8 cellular contexts compared by ENCODE assay signal in the genomic region with DNA sequence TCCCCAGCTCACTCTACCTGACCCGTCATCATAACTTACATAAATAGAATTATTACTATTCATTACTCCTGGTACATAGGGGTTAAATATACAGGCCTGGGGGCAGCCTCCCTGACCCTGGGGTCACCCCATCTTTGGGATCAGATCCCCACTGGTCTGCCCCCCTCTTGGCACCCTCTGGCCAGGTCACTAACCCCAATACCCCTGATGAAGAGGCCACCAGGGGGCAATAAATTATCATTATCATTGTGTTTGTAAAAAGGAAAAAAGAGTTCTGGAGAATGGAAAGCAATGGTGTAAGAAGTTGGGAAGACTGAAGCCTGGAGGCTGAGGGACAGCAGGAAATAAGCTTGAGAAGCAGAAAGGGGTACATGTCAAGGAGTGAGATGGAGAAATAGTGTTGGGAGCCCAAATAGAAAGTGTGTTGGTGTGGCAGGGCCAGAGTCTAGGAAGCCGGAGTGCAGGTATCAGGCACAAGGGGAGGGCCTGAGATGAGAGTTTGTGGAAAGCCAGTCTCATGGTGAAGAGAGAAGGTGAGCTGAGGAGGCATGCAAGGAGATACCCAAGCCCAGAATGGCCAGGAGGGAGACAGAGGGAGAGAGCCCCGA.
A peak's percentile ranks its signal among the peaks of the same experiment; 100 is the strongest.
DNase-seq lines count a peak whose midpoint lies in the region; ATAC-seq and TF ChIP-seq lines count a peak whose summit lies in the region.

No MANE protein-coding gene starts in this region.

- peaks cover 26% of the 10 kb centered on the region for H3K4me1 Mint-ChIP-seq in nephron

- H3F3A ChIP-seq in DOHH2 (ENCODE audit: control insufficient read depth, insufficient read depth) = peaks cover 14% of the 10 kb centered on the region
- peaks cover 10% of the 10 kb centered on the region; the same call in 1 of the 2 replicates for H3F3A ChIP-seq in Loucy (ENCODE audit: low read depth)

- no peaks in the 10 kb centered on the region for H3K9me2 ChIP-seq in DOHH2 (replicated peaks; ENCODE audit: control insufficient read depth, low read length)
- H3K9me2 ChIP-seq in Loucy (replicated peaks; ENCODE audit: low read depth, low read length) = no peaks in the 10 kb centered on the region

- H3K27ac Mint-ChIP-seq in nephron = peak overlapping the region in 2 of 3 experiments; percentile 6 to 21

- no peaks in the 10 kb centered on the region for H3K9me3 ChIP-seq in DOHH2 (ENCODE audit: control insufficient read depth, insufficient read depth, low read length)
- no peaks in the 10 kb centered on the region for H3K9me3 ChIP-seq in Loucy (ENCODE audit: insufficient read depth, low read depth, low read length)

- no peaks in the 10 kb centered on the region for H3K79me2 ChIP-seq in DOHH2 (ENCODE audit: control insufficient read depth, low read length)
- H3K79me2 ChIP-seq in Loucy (ENCODE audit: insufficient read depth, low read length) = 0 out of 2 replicates have a peak, but pooled peaks cover 4% of the 10 kb centered on the region

- no peaks in the 10 kb centered on the region for H3K9me3 Mint-ChIP-seq in nephron

- no peaks in the 10 kb centered on the region for H3K36me3 Mint-ChIP-seq in nephron (ENCODE audit: low read depth)

- no peak overlapping the region for H3K27ac ChIP-seq in DOHH2 (ENCODE audit: low read depth, low read length)

- H3K4me2 ChIP-seq in DOHH2 (ENCODE audit: low read length) (no peak overlapping the region), Loucy (ENCODE audit: low read depth, low read length, poor library complexity, severe bottlenecking) (no peak overlapping the region)

- H3K4me3 ChIP-seq in DOHH2 (ENCODE audit: low read length) (no peak overlapping the region), Loucy (ENCODE audit: low read length, poor library complexity, severe bottlenecking) (no peak overlapping the region), choroid plexus epithelial cell (ENCODE audit: low read depth, low read length) (no peak overlapping the region)

- peaks cover 3% of the 10 kb centered on the region for H3K27me3 Mint-ChIP-seq in nephron (ENCODE audit: low read depth)

- no peaks in the 10 kb centered on the region for H4K20me1 ChIP-seq in DOHH2 (ENCODE audit: control insufficient read depth, insufficient read depth, low read depth, low read length)
- no peaks in the 10 kb centered on the region for H4K20me1 ChIP-seq in Loucy (ENCODE audit: insufficient read depth, low read length, poor library complexity, severe bottlenecking)

- no peak overlapping the region for H3K9ac ChIP-seq in Loucy (ENCODE audit: low read depth, low read length, poor library complexity, severe bottlenecking)

- H3K27me3 ChIP-seq in DOHH2 (ENCODE audit: control insufficient read depth, low read length) = peaks cover 7% of the 10 kb centered on the region; the same call in 1 of the 2 replicates
- no peaks in the 10 kb centered on the region for H3K27me3 ChIP-seq in Loucy (ENCODE audit: insufficient read depth, low read length, poor library complexity, severe bottlenecking)

- H3K4me1 ChIP-seq in DOHH2 (ENCODE audit: control insufficient read depth, low read length) (peaks cover 25% of the 10 kb centered on the region), Loucy (ENCODE audit: insufficient read depth, low read length, poor library complexity, severe bottlenecking) (peaks cover 22% of the 10 kb centered on the region)

- DNase-seq in choroid plexus epithelial cell (ENCODE audit: low read depth) = peak; percentile 24
- no peak for DNase-seq in NCI-H128 (lab: John Stamatoyannopoulos, UW; ENCODE audit: unreplicated experiment)
- DNase-seq in SHP77 (lab: John Stamatoyannopoulos, UW) = no peak
- no peak for DNase-seq in stimulated activated CD4-positive, alpha-beta T cell treated with anti-CD3 and anti-CD28 coated beads, Interleukin-4, amount 100 ng/mL, for 24 hours

- peak overlapping the region; percentile 81 to 88 (median 88) for H3K4me3 Mint-ChIP-seq in nephron

- H2AFZ ChIP-seq in Loucy (ENCODE audit: low read length) = no peak overlapping the region

- ATAC-seq in GM21786 (IDR thresholded peaks at IDR 0.05; ENCODE audit: unreplicated experiment) = no peak

- TF ChIP-seq CTCF in DOHH2 (IDR thresholded peaks at IDR 0.05; ENCODE audit: low read depth, low read length, poor library complexity, severe bottlenecking) = peak; percentile 67
- peak; percentile 63 for TF ChIP-seq CTCF in Loucy (conservative IDR thresholded peaks at IDR 0.05; ENCODE audit: low read length)
- TF ChIP-seq CTCF in choroid plexus epithelial cell (conservative IDR thresholded peaks at IDR 0.05; ENCODE audit: low read depth, low read length) = peak; percentile 54
- no peak for TF ChIP-seq CTCF in nephron (IDR thresholded peaks at IDR 0.05; ENCODE audit: unreplicated experiment in 3 of 3)

- H3K36me3 ChIP-seq in DOHH2 (ENCODE audit: control insufficient read depth, low read length) = no peaks in the 10 kb centered on the region
- no peaks in the 10 kb centered on the region for H3K36me3 ChIP-seq in Loucy (ENCODE audit: insufficient read depth, low read length)

Comparison
In these comparisons a context has a peak if more than half of its experiments do, and no peak if none do; other contexts are left out.
1. CTCF ChIP-seq: peak in DOHH2 (single experiment), Loucy (single experiment) and choroid plexus epithelial cell (single experiment); none in nephron (0 of 3).